In genomic region chr20:51259455-51259854, GRCh38 we compare ENCODE assay signal across 23 cellular contexts.
"Had no signal": no experiment of that assay in that cellular context is flagged by ENCODE, and none has a peak within 500 bp of the region (broad histone marks: within the 10 kb centered on the region; RNA-seq: fewer than 3 reads in every experiment).

No MANE protein-coding gene starts in this region.

- H3K36me3 ChIP-seq: heart right ventricle, left ventricle myocardium inferior, right lobe of liver, tibial artery, vagina had no signal

- H3K36me3 Mint-ChIP-seq: stimulated activated effector memory CD8-positive, alpha-beta T cell treated with anti-CD3 and anti-CD28 coated beads, Interleukin-12 subunit alpha, Interleukin-12 subunit beta, amount 100 ng/mL, for 72 hours had no signal

- H3K4me1 Mint-ChIP-seq: activated B cell treated with CpG ODN at 0.5 μM for 24 hours; stimulated activated naive CD8-positive, alpha-beta T cell treated with anti-CD3 and anti-CD28 coated beads, Interleukin-15, amount 100 ng/mL, for 72 hours had no signal

- H3K9me3 ChIP-seq: heart right ventricle, left ventricle myocardium inferior, mucosa of descending colon, right lobe of liver, tibial artery, vagina had no signal

- H3K27me3 ChIP-seq: right lobe of liver, vagina had no signal

- H3K4me3 ChIP-seq: coronary artery, heart right ventricle, left ventricle myocardium inferior, mucosa of descending colon, right lobe of liver, skin epidermis, tibial artery, vagina had no signal

- H3K9me3 Mint-ChIP-seq: activated naive CD4-positive, alpha-beta T cell treated with anti-CD3 and anti-CD28 coated beads for 36 hours; stimulated activated effector memory CD8-positive, alpha-beta T cell treated with anti-CD3 and anti-CD28 coated beads, Interleukin-12 subunit alpha, Interleukin-12 subunit beta, amount 100 ng/mL, for 72 hours; stimulated activated naive CD8-positive, alpha-beta T cell treated with anti-CD3 and anti-CD28 coated beads, Interleukin-15, amount 100 ng/mL, for 72 hours had no signal

- H3K4me3 Mint-ChIP-seq: activated B cell treated with CpG ODN at 0.5 μM for 24 hours; activated naive CD4-positive, alpha-beta T cell treated with anti-CD3 and anti-CD28 coated beads for 36 hours; activated T-cell treated with anti-CD3 and anti-CD28 coated beads, Interleukin-2, amount 50 U/mL, for 72 hours; nephron progenitor cell; stimulated activated effector memory CD8-positive, alpha-beta T cell treated with anti-CD3 and anti-CD28 coated beads, Interleukin-12 subunit alpha, Interleukin-12 subunit beta, amount 100 ng/mL, for 72 hours; stimulated activated naive CD8-positive, alpha-beta T cell treated with anti-CD3 and anti-CD28 coated beads, Interleukin-15, amount 100 ng/mL, for 72 hours had no signal

- ATAC-seq: activated T-cell treated with anti-CD3 and anti-CD28 coated beads, Interleukin-2, amount 50 U/mL, for 72 hours; heart right ventricle; mucosa of descending colon; right lobe of liver; stimulated activated effector memory CD8-positive, alpha-beta T cell treated with anti-CD3 and anti-CD28 coated beads, Interleukin-12 subunit alpha, Interleukin-12 subunit beta, amount 100 ng/mL, for 72 hours; stimulated activated naive CD8-positive, alpha-beta T cell treated with anti-CD3 and anti-CD28 coated beads, Interleukin-15, amount 100 ng/mL, for 72 hours had no signal

- H3K4me1 ChIP-seq: heart right ventricle, left ventricle myocardium inferior, right lobe of liver, tibial artery, vagina had no signal

- DNase-seq: activated B cell treated with CpG ODN at 0.5 μM for 24 hours; activated CD4-positive, alpha-beta T cell treated with anti-CD3 and anti-CD28 coated beads for 4 hours; activated CD4-positive, alpha-beta T cell treated with anti-CD3 and anti-CD28 coated beads, Interleukin-2, amount 50 U/mL, for 48 hours; activated effector memory CD4-positive, alpha-beta T cell treated with Interleukin-2 at 50 U/mL for 16 hours; activated naive CD4-positive, alpha-beta T cell treated with anti-CD3 and anti-CD28 coated beads for 36 hours; activated T-cell treated with anti-CD3 and anti-CD28 coated beads, Interleukin-2, amount 50 U/mL, for 72 hours; amygdala; cerebellar nuclear complex; heart right ventricle; kidney glomerular epithelial cell; left ventricle myocardium inferior; mucosa of descending colon; nephron progenitor cell; right lobe of liver; stimulated activated CD4-positive, alpha-beta T cell treated with anti-CD3 and anti-CD28 coated beads, Interleukin-2, amount 100 ng/mL, for 24 hours; stimulated activated naive CD8-positive, alpha-beta T cell treated with anti-CD3 and anti-CD28 coated beads, Interleukin-15, amount 100 ng/mL, for 72 hours; T-helper 1 cell; T-helper 9 cell; tibial artery had no signal

- H3K27ac ChIP-seq: coronary artery, heart right ventricle, left ventricle myocardium inferior, right lobe of liver, tibial artery, vagina had no signal

- H3K27ac Mint-ChIP-seq: activated B cell treated with CpG ODN at 0.5 μM for 24 hours; activated naive CD4-positive, alpha-beta T cell treated with anti-CD3 and anti-CD28 coated beads for 36 hours; activated T-cell treated with anti-CD3 and anti-CD28 coated beads, Interleukin-2, amount 50 U/mL, for 72 hours; nephron progenitor cell; stimulated activated effector memory CD8-positive, alpha-beta T cell treated with anti-CD3 and anti-CD28 coated beads, Interleukin-12 subunit alpha, Interleukin-12 subunit beta, amount 100 ng/mL, for 72 hours; stimulated activated naive CD8-positive, alpha-beta T cell treated with anti-CD3 and anti-CD28 coated beads, Interleukin-15, amount 100 ng/mL, for 72 hours had no signal
